Comparison of ENCODE assay signal across 12 cellular contexts in the genomic region with DNA sequence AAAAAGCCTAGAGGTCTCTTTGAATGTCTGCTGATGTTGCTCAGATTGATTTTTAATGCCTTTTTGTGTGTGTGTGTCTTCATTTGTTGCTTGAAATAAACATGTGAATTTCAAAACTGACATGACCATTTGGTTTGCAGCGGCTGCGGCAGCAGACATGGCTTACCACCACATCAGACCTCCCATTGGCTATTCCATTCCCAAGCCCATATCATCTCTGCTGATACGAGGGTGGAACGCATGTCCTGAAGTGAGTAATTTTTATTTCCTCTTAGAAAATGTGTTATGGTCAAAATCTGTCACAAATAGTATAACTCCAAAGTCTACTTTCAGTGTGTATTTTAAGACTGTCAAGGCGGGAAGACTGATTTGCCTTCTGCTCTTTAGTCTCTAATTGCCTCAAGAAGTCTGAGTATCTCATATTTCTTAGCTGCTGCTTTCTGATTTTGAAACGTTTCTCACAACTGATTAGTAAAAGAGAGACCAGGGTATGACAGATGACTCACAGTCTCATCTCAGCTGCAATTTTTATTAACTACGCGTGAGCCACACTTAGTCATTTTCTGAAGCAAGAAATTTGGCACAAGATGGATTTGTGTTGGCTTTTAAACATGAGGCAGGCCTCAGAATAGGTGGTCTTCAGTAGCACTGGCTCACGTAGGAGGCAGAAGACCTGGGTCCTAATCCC. TPM values are rescaled to one million over a fixed set of nuclear protein-coding genes. Genes with fewer than 3 reads are reported as not detected.
A peak's percentile ranks its signal among the peaks of the same experiment; 100 is the strongest.
DNase-seq lines count a peak whose midpoint lies in the region; ATAC-seq and TF ChIP-seq lines count a peak whose summit lies in the region.
"Had no signal": no experiment of that assay in that cellular context is flagged by ENCODE, and none has a peak within 500 bp of the region (broad histone marks: within the 10 kb centered on the region; RNA-seq: fewer than 3 reads in every experiment).

No MANE protein-coding gene starts in this region.

- H3K79me2 ChIP-seq in hepatocyte = no peaks in the 10 kb centered on the region

- H3K4me1 ChIP-seq in body of pancreas = no peaks in the 10 kb centered on the region
- no peaks in the 10 kb centered on the region for H3K4me1 ChIP-seq in hepatocyte (ENCODE audit: insufficient read depth)

- ATAC-seq in GM19035 (IDR thresholded peaks at IDR 0.05; ENCODE audit: unreplicated experiment) = peak; percentile 90
- peak; percentile 78 for ATAC-seq in HG03095 (IDR thresholded peaks at IDR 0.05; ENCODE audit: unreplicated experiment)
- ATAC-seq in body of pancreas = peak; percentile 12

- no peak overlapping the region for H2AFZ ChIP-seq in hepatocyte

- TF ChIP-seq CTCF in body of pancreas (IDR thresholded peaks at IDR 0.05) (no peak), hepatocyte (IDR thresholded peaks at IDR 0.05; ENCODE audit: poor library complexity) (no peak)

- no peak overlapping the region for H3K27ac ChIP-seq in body of pancreas
- no peak overlapping the region for H3K27ac ChIP-seq in hepatocyte
- H3K27ac ChIP-seq: heart right ventricle had no signal

- intact Hi-C loops in body of pancreas (cut with DNase I) = no loop called here

- peak; percentile 31 for DNase-seq in AG08395 (ENCODE audit: low spot score)
- no peak for DNase-seq in body of pancreas
- no peak for DNase-seq in hepatocyte (ENCODE audit: low spot score)
- DNase-seq in NCI-H1092 treated with DMSO at 0.1 percent for 48 hours (lab: John Stamatoyannopoulos, UW) = no peak
- no peak for DNase-seq in anterior cingulate cortex (lab: John Stamatoyannopoulos, UW)
- DNase-seq in NCI-H69 (lab: John Stamatoyannopoulos, UW) = no peak
- DNase-seq: CD4-positive, CD25-positive, alpha-beta regulatory T cell; heart right ventricle; NCI-H187; T-helper 9 cell had no signal

- no peaks in the 10 kb centered on the region for H3K36me3 ChIP-seq in body of pancreas (replicated peaks in 1 of 2; ENCODE audit: insufficient read depth in 1 of 2, low read depth in 2 of 2)
- H3K36me3 ChIP-seq in hepatocyte (replicated peaks; ENCODE audit: insufficient read depth, low read depth) = no peaks in the 10 kb centered on the region

- no peak overlapping the region for H3K4me3 ChIP-seq in body of pancreas
- H3K4me3 ChIP-seq in hepatocyte = no peak overlapping the region
- H3K4me3 ChIP-seq: heart right ventricle had no signal

- 62 to 68% methylated on average over 9 of the region's 9 CpGs for WGBS in body of pancreas, 2 donors
- WGBS in hepatocyte (ENCODE audit: low lambda C conversion rate, missing lambda C conversion rate) = 76% methylated on average over 9 of the region's 9 CpGs

- H3K9me3 ChIP-seq in body of pancreas (no peaks in the 10 kb centered on the region), hepatocyte (ENCODE audit: low read depth) (no peaks in the 10 kb centered on the region)
- H3K9me3 ChIP-seq: heart right ventricle had no signal

- H3K9me2 ChIP-seq in hepatocyte (replicated peaks; ENCODE audit: insufficient read depth) = no peaks in the 10 kb centered on the region

- H3K4me2 ChIP-seq in hepatocyte = no peak overlapping the region

- H4K20me1 ChIP-seq in hepatocyte (ENCODE audit: insufficient read depth, poor library complexity, severe bottlenecking) = no peaks in the 10 kb centered on the region

- H3K27me3 ChIP-seq in body of pancreas = no peaks in the 10 kb centered on the region
- H3K27me3 ChIP-seq in hepatocyte = no peaks in the 10 kb centered on the region
- H3K27me3 ChIP-seq: heart right ventricle had no signal

- TF ChIP-seq POLR2A in body of pancreas (IDR thresholded peaks at IDR 0.05) = no peak

RNA-seq across cellular contexts. Expression of a gene that starts 49.0 kb away (rescaled TPM):
- not detected for total RNA-seq in body of pancreas
- not detected in 2 replicates for total RNA-seq in hepatocyte
- not detected in 2 replicates for polyA plus RNA-seq in hepatocyte
- total RNA-seq: CD4-positive, CD25-positive, alpha-beta regulatory T cell; heart right ventricle had no signal
- polyA plus RNA-seq: CD4-positive, CD25-positive, alpha-beta regulatory T cell; heart right ventricle had no signal

Comparison
In these comparisons a context has a peak if more than half of its experiments do, and no peak if none do; other contexts are left out.
1. ATAC-seq: peak in every context shown above with its lines; median percentile 90 in GM19035; 78 in HG03095; 12 in body of pancreas.